ENCODE assay signal across 1 cellular context in the genomic region with DNA sequence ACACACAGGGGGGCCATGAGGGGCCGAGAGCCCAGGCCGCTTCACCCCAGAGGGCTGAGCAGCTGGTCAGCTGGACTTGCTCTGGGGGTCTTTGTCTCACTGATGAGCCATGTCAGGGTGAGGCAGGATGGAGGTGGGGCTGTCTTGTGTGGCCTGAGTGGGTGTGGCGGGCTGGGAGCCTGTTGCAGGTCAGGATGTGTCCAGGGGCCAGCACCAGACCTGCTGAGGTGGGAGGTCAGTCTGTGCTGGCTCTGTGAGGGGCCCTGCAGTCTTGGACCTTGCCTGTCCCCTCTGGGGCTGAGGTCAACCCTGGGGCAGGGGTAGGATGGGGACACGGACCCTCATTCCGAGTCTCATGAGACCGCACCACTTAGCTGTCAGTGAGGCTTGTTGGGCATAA.
TF ChIP-seq lines count a peak whose summit lies in the region.

No MANE protein-coding gene starts in this region.

TF ChIP-seq in liver, 16 proteins besides CTCF, POLR2A, EP300 and RAD21 (continued from another document):
- TF ChIP-seq, protein P1, sequence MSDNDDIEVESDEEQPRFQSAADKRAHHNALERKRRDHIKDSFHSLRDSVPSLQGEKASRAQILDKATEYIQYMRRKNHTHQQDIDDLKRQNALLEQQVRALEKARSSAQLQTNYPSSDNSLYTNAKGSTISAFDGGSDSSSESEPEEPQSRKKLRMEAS (IDR thresholded peaks at IDR 0.05), result no peak
